27 cellular contexts compared by ENCODE assay signal in genomic region chr16:50615891-50616290, GRCh38.
DNase-seq lines count a peak whose midpoint lies in the region; ATAC-seq and TF ChIP-seq lines count a peak whose summit lies in the region.
"Had no signal": no experiment of that assay in that cellular context is flagged by ENCODE, and none has a peak within 500 bp of the region (broad histone marks: within the 10 kb centered on the region; RNA-seq: fewer than 3 reads in every experiment).

No MANE protein-coding gene starts in this region.

- peak; percentile 45 to 67 for ATAC-seq in left cardiac atrium
- no peak for ATAC-seq in activated CD4-positive, alpha-beta T cell treated with anti-CD3 and anti-CD28 coated beads for 36 hours
- ATAC-seq in GM18505 (IDR thresholded peaks at IDR 0.05; ENCODE audit: unreplicated experiment) = no peak
- ATAC-seq: activated naive CD8-positive, alpha-beta T cell treated with anti-CD3 and anti-CD28 coated beads, Interleukin-2, amount 50 U/mL, for 24 hours; naive thymus-derived CD8-positive, alpha-beta T cell had no signal

- 30 to 38% methylated on average over 5 of the region's 5 CpGs for WGBS in esophagus squamous epithelium, 2 donors
- 69% methylated on average over 5 of the region's 5 CpGs for WGBS in liver
- 65 to 66% methylated on average over 3 to 5 of the region's 5 CpGs for WGBS in transverse colon (ENCODE audit: low coverage in 1 of 2), 2 donors

- no peak for TF ChIP-seq RAD21 in liver (IDR thresholded peaks at IDR 0.05)

- H3K9me3 Mint-ChIP-seq in activated CD4-positive, alpha-beta T cell treated with anti-CD3 and anti-CD28 coated beads for 36 hours (ENCODE audit: low read depth) = no peaks in the 10 kb centered on the region
- H3K9me3 Mint-ChIP-seq: activated naive CD8-positive, alpha-beta T cell treated with anti-CD3 and anti-CD28 coated beads, Interleukin-2, amount 50 U/mL, for 24 hours; activated T-cell treated with anti-CD3 and anti-CD28 coated beads, Interleukin-2, amount 50 U/mL, for 24 hours; IgD-negative memory B cell; naive thymus-derived CD8-positive, alpha-beta T cell; type B pancreatic cell had no signal

- H3K4me1 Mint-ChIP-seq in activated CD4-positive, alpha-beta T cell treated with anti-CD3 and anti-CD28 coated beads for 36 hours = peaks cover 25% of the 10 kb centered on the region
- H3K4me1 Mint-ChIP-seq: B cell had no signal

- no peak for TF ChIP-seq POLR2A in esophagus squamous epithelium (IDR thresholded peaks at IDR 0.05)
- TF ChIP-seq POLR2A in transverse colon (IDR thresholded peaks at IDR 0.05) = no peak
- TF ChIP-seq POLR2A in GM18505 (IDR thresholded peaks at IDR 0.05; ENCODE audit: borderline replicate concordance, extremely low read depth, insufficient read depth, insufficient read length) = no peak

- no peak overlapping the region for H3K4me3 ChIP-seq in esophagus squamous epithelium
- no peak overlapping the region for H3K4me3 ChIP-seq in liver (ENCODE audit: low read depth in 1 of 3, low read length in 3 of 3)
- no peak overlapping the region for H3K4me3 ChIP-seq in transverse colon
- H3K4me3 ChIP-seq: SK-N-MC had no signal

- no peak overlapping the region for H3K9ac ChIP-seq in liver (ENCODE audit: low read depth in 1 of 2, low read length in 2 of 2)

- no peak overlapping the region for H3K27ac Mint-ChIP-seq in activated CD4-positive, alpha-beta T cell treated with anti-CD3 and anti-CD28 coated beads for 36 hours
- H3K27ac Mint-ChIP-seq: activated naive CD8-positive, alpha-beta T cell treated with anti-CD3 and anti-CD28 coated beads, Interleukin-2, amount 50 U/mL, for 24 hours; activated T-cell treated with anti-CD3 and anti-CD28 coated beads, Interleukin-2, amount 50 U/mL, for 24 hours; B cell; IgD-negative memory B cell had no signal

- H3K4me1 ChIP-seq in esophagus squamous epithelium (peaks cover 0 to 66% (median 22%) of the 10 kb centered on the region in 3 donors), liver (ENCODE audit: control insufficient read depth in 4 of 4, insufficient read depth in 4 of 4, low read length in 3 of 4) (peaks cover 0 to 14% (median 7%) of the 10 kb centered on the region in 4 donors), transverse colon (peaks cover 20 to 55% (median 29%) of the 10 kb centered on the region in 4 donors)

- H3K9me3 ChIP-seq in esophagus squamous epithelium (no peaks in the 10 kb centered on the region), liver (ENCODE audit: control insufficient read depth in 4 of 4, low read length in 3 of 4) (no peaks in the 10 kb centered on the region), transverse colon (no peaks in the 10 kb centered on the region)

- H3K27me3 ChIP-seq in esophagus squamous epithelium (no peaks in the 10 kb centered on the region), liver (ENCODE audit: control insufficient read depth in 4 of 4, insufficient read depth in 4 of 4, low read length in 3 of 4) (no peaks in the 10 kb centered on the region), transverse colon (no peaks in the 10 kb centered on the region)
- H3K27me3 ChIP-seq: brain microvascular endothelial cell had no signal

- H3K36me3 ChIP-seq in esophagus squamous epithelium (no peaks in the 10 kb centered on the region), liver (ENCODE audit: control insufficient read depth in 4 of 4, insufficient read depth in 3 of 4, low read depth in 1 of 4, low read length in 3 of 4) (no peaks in the 10 kb centered on the region), transverse colon (no peaks in the 10 kb centered on the region)
- H3K36me3 ChIP-seq: brain microvascular endothelial cell had no signal

- no peak overlapping the region for H3K4me3 Mint-ChIP-seq in activated CD4-positive, alpha-beta T cell treated with anti-CD3 and anti-CD28 coated beads for 36 hours
- H3K4me3 Mint-ChIP-seq: activated naive CD8-positive, alpha-beta T cell treated with anti-CD3 and anti-CD28 coated beads, Interleukin-2, amount 50 U/mL, for 24 hours; activated T-cell treated with anti-CD3 and anti-CD28 coated beads, Interleukin-2, amount 50 U/mL, for 24 hours; B cell; IgD-negative memory B cell; naive thymus-derived CD8-positive, alpha-beta T cell; type B pancreatic cell had no signal

- H3K36me3 Mint-ChIP-seq in activated CD4-positive, alpha-beta T cell treated with anti-CD3 and anti-CD28 coated beads for 36 hours (ENCODE audit: low read depth) = no peaks in the 10 kb centered on the region
- H3K36me3 Mint-ChIP-seq: naive thymus-derived CD8-positive, alpha-beta T cell had no signal

- CTCF ChIA-PET in activated CD4-positive, alpha-beta T cell treated with anti-CD3 and anti-CD28 coated beads for 36 hours (lab: Charles Lee) = interaction anchor here (0.9 to 3.0 kb wide), 4 partner anchors 12 to 49 kb away, joined by 3 to 11 read pairs (median 4); no protein-coding TSS in a partner anchor

- in situ Hi-C loops in transverse colon (cut with MboI; ENCODE audit: low pct_ligation_motif_present in 1 of 4, low pct_unique_long_range_greater_than_20kb in 1 of 4, low sequenced_read_pairs in 3 of 4) = no loop called here

- no peak for TF ChIP-seq EP300 in transverse colon (IDR thresholded peaks at IDR 0.05; ENCODE audit: low read depth)

- H3K27ac ChIP-seq in esophagus squamous epithelium (peak overlapping the region in 3 of 4 donors; percentile 40 to 93 (median 85)), liver (ENCODE audit: low read depth in 1 of 2, low read length in 2 of 2) (no peak overlapping the region), transverse colon (peak overlapping the region in 3 of 4 donors; percentile 64 to 86 (median 82))
- H3K27ac ChIP-seq: brain microvascular endothelial cell, RWPE1, SK-N-MC had no signal

- POLR2A ChIA-PET in activated CD4-positive, alpha-beta T cell treated with anti-CD3 and anti-CD28 coated beads for 36 hours (lab: Charles Lee) = interaction anchor here (0.6 kb wide), 1 partner anchor 23 kb away, joined by 4 read pairs; no protein-coding TSS in a partner anchor

- H3K27me3 Mint-ChIP-seq in activated CD4-positive, alpha-beta T cell treated with anti-CD3 and anti-CD28 coated beads for 36 hours = no peaks in the 10 kb centered on the region
- H3K27me3 Mint-ChIP-seq: activated naive CD8-positive, alpha-beta T cell treated with anti-CD3 and anti-CD28 coated beads, Interleukin-2, amount 50 U/mL, for 24 hours; activated T-cell treated with anti-CD3 and anti-CD28 coated beads, Interleukin-2, amount 50 U/mL, for 24 hours; naive thymus-derived CD8-positive, alpha-beta T cell; type B pancreatic cell had no signal

- DNase-seq in left cardiac atrium (no peak), cardiac septum (ENCODE audit: low spot score) (no peak), esophagus squamous epithelium (lab: John Stamatoyannopoulos, UW) (no peak), transverse colon (no peak), SW 1271 (lab: John Stamatoyannopoulos, UW) (no peak)
- no peak for DNase-seq in activated CD4-positive, alpha-beta T cell treated with anti-CD3 and anti-CD28 coated beads for 36 hours
- DNase-seq: activated CD4-positive, alpha-beta T cell treated with anti-CD3 and anti-CD28 coated beads for 4 hours; activated gamma-delta T cell treated with Interleukin-2 at 50 U/mL for 16 hours; activated naive CD8-positive, alpha-beta T cell treated with anti-CD3 and anti-CD28 coated beads, Interleukin-2, amount 50 U/mL, for 24 hours; activated T-cell treated with anti-CD3 and anti-CD28 coated beads, Interleukin-2, amount 50 U/mL, for 24 hours; brain microvascular endothelial cell; DMS79; GF-D8; HCEC 1CT; hippocampal formation; naive thymus-derived CD8-positive, alpha-beta T cell; NCI-H1105; NCI-H2081 treated with DMSO at 0.1 percent for 48 hours; stimulated activated CD4-positive, alpha-beta T cell treated with anti-CD3 and anti-CD28 coated beads, Interleukin-2, amount 100 ng/mL, for 48 hours; T-helper 2 cell had no signal

- TF ChIP-seq CTCF in esophagus squamous epithelium (IDR thresholded peaks at IDR 0.05) = no peak
- TF ChIP-seq CTCF in liver (IDR thresholded peaks at IDR 0.05; ENCODE audit: low read depth, low read length, missing input control) = no peak
- TF ChIP-seq CTCF in transverse colon (IDR thresholded peaks at IDR 0.05) = no peak

- intact Hi-C loops in left cardiac atrium (cut with DNase I) (no loop called here), cardiac septum (cut with DNase I) (no loop called here), esophagus squamous epithelium (cut with DNase I) (no loop called here), transverse colon (cut with DNase I; ENCODE audit: low total_unique reads) (no loop called here)
- intact Hi-C loops in activated CD4-positive, alpha-beta T cell treated with anti-CD3 and anti-CD28 coated beads for 36 hours (cut with DNase I, micrococcal nuclease) = loop anchor here in 1 of 2 experiments (1.0 kb wide), 1 partner anchor 14 kb away; no protein-coding TSS in a partner anchor

TF ChIP-seq in liver, 16 proteins besides CTCF, POLR2A, EP300 and RAD21:
- TF ChIP-seq NR2F2 (IDR thresholded peaks at IDR 0.05) (peak; percentile 37), ZBTB33 (IDR thresholded peaks at IDR 0.05) (no peak)

Comparison
In these comparisons a context has a peak if more than half of its experiments do, and no peak if none do; other contexts are left out.
1. ATAC-seq: peak in left cardiac atrium (2 of 2); none in activated CD4-positive, alpha-beta T cell treated with anti-CD3 and anti-CD28 coated beads for 36 hours (single experiment) and GM18505 (single experiment).
2. H3K27ac ChIP-seq: peak in esophagus squamous epithelium (3 of 4) and transverse colon (3 of 4); none in liver (0 of 2).